ENCODE assay signal across 30 cellular contexts in the genomic region with DNA sequence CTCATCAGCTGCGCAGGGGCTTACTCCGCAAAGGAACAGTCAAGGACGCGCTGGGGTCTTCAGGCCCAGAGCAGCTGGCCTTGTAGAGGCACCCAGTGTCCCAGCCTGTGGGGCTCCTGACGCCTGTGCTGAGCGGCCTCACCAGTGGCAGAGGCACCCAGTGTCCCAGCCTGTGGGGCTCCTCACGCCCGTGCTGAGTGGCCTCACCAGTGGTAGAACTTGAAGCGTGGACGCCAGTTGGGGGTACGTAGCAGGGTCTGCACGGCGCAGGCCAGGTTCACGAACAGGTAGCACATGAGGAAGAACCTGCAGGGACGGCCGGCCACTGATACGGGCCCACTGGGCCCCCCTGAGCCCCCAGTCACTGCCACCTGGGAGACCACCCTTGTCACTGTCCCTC.
"Had no signal": no experiment of that assay in that cellular context is flagged by ENCODE, and none has a peak within 500 bp of the region (broad histone marks: within the 10 kb centered on the region; RNA-seq: fewer than 3 reads in every experiment).

No MANE protein-coding gene starts in this region.

- H3K4me1 ChIP-seq: body of pancreas, breast epithelium, Peyer's patch, SJCRH30 had no signal

- H3K27me3 ChIP-seq: body of pancreas, breast epithelium, MG63, Peyer's patch, SJCRH30 had no signal

- H3K27ac ChIP-seq: body of pancreas, breast epithelium, Peyer's patch, SJCRH30, SK-N-MC had no signal

- DNase-seq: activated CD4-positive, alpha-beta T cell treated with anti-CD3 and anti-CD28 coated beads, Interleukin-2, amount 10 ng/mL, durations not matched to agents 24 days and 14 days; activated CD4-positive, alpha-beta T cell treated with anti-CD3 and anti-CD28 coated beads, Interleukin-2, amount 50 U/mL, for 4 hours; activated CD8-positive, alpha-beta T cell treated with anti-CD3 and anti-CD28 coated beads for 36 hours; activated gamma-delta T cell; activated naive CD4-positive, alpha-beta T cell treated with Interleukin-2 at 50 U/mL for 16 hours; activated naive CD8-positive, alpha-beta T cell treated with anti-CD3 and anti-CD28 coated beads, Interleukin-2, amount 10 ng/mL, durations not matched to agents 7 days and 5 days; activated T-cell treated with anti-CD3 and anti-CD28 coated beads, Interleukin-2, amount 50 U/mL, for 1 hour; body of pancreas; Kasumi-1; KG1; MG63; MV-4-11; NCI-H1092; NCI-H1436 treated with DMSO at 0.1 percent for 48 hours; NCI-H1694 treated with DMSO at 0.1 percent for 48 hours; NCI-H2029; NCI-H510A; NCI-H526; NCI-H748 treated with DMSO at 0.1 percent for 48 hours; NK-92 treated with Interleukin-12 subunit alpha and Interleukin-12 subunit beta, amount 100 ng/mL, for 24 hours; PC-3; Peyer's patch; SHP77; SJCRH30 had no signal

- H3K36me3 ChIP-seq: SJCRH30 had no signal

- H3K9me3 ChIP-seq: body of pancreas, breast epithelium, MG63, Peyer's patch, SJCRH30 had no signal

- H3K4me3 Mint-ChIP-seq: activated CD4-positive, alpha-beta T cell treated with anti-CD3 and anti-CD28 coated beads, Interleukin-2, amount 10 ng/mL, durations not matched to agents 24 days and 14 days; activated CD8-positive, alpha-beta T cell treated with anti-CD3 and anti-CD28 coated beads for 36 hours; activated naive CD4-positive, alpha-beta T cell treated with anti-CD3 and anti-CD28 coated beads, Interleukin-2, amount 50 U/mL, for 24 hours; activated naive CD8-positive, alpha-beta T cell treated with anti-CD3 and anti-CD28 coated beads, Interleukin-2, amount 10 ng/mL, durations not matched to agents 7 days and 5 days; IgD-negative memory B cell; T-helper 2 cell treated with Interferon-gamma antibody and Interleukin-4, amounts not matched to agents 5 μg/mL and 100 μg/mL, for 36 hours had no signal

- H3K4me1 Mint-ChIP-seq: activated CD4-positive, alpha-beta T cell treated with anti-CD3 and anti-CD28 coated beads, Interleukin-2, amount 10 ng/mL, durations not matched to agents 24 days and 14 days; activated naive CD4-positive, alpha-beta T cell treated with anti-CD3 and anti-CD28 coated beads, Interleukin-2, amount 50 U/mL, for 24 hours; activated naive CD8-positive, alpha-beta T cell treated with anti-CD3 and anti-CD28 coated beads, Interleukin-2, amount 10 ng/mL, durations not matched to agents 7 days and 5 days; IgD-negative memory B cell had no signal

- H3K9me3 Mint-ChIP-seq: activated CD4-positive, alpha-beta T cell treated with anti-CD3 and anti-CD28 coated beads, Interleukin-2, amount 10 ng/mL, durations not matched to agents 24 days and 14 days; activated CD8-positive, alpha-beta T cell treated with anti-CD3 and anti-CD28 coated beads for 36 hours; activated naive CD4-positive, alpha-beta T cell treated with anti-CD3 and anti-CD28 coated beads, Interleukin-2, amount 50 U/mL, for 24 hours; activated naive CD8-positive, alpha-beta T cell treated with anti-CD3 and anti-CD28 coated beads, Interleukin-2, amount 10 ng/mL, durations not matched to agents 7 days and 5 days; activated T-helper 2 cell treated with anti-CD3 and anti-CD28 coated beads, Interferon-gamma antibody, Interleukin-2, Interleukin-4, amounts not matched to agents 10 μg/mL and 5 μg/mL and 100 μg/mL, durations not matched to agents 14 hours and 24 hours and 36 hours; IgD-negative memory B cell; T-helper 2 cell treated with Interferon-gamma antibody and Interleukin-4, amounts not matched to agents 5 μg/mL and 100 μg/mL, for 36 hours had no signal

- ATAC-seq: activated CD8-positive, alpha-beta T cell treated with anti-CD3 and anti-CD28 coated beads for 36 hours; body of pancreas had no signal

- H3K27me3 Mint-ChIP-seq: activated CD4-positive, alpha-beta T cell treated with anti-CD3 and anti-CD28 coated beads, Interleukin-2, amount 10 ng/mL, durations not matched to agents 24 days and 14 days; activated CD8-positive, alpha-beta T cell treated with anti-CD3 and anti-CD28 coated beads for 36 hours; activated naive CD4-positive, alpha-beta T cell treated with anti-CD3 and anti-CD28 coated beads, Interleukin-2, amount 50 U/mL, for 24 hours; activated naive CD8-positive, alpha-beta T cell treated with anti-CD3 and anti-CD28 coated beads, Interleukin-2, amount 10 ng/mL, durations not matched to agents 7 days and 5 days; IgD-negative memory B cell had no signal

- H3K4me3 ChIP-seq: body of pancreas, breast epithelium, MG63, Peyer's patch, SJCRH30, SK-N-MC had no signal

- H3K27ac Mint-ChIP-seq: activated CD4-positive, alpha-beta T cell treated with anti-CD3 and anti-CD28 coated beads, Interleukin-2, amount 10 ng/mL, durations not matched to agents 24 days and 14 days; activated CD8-positive, alpha-beta T cell treated with anti-CD3 and anti-CD28 coated beads for 36 hours; activated naive CD4-positive, alpha-beta T cell treated with anti-CD3 and anti-CD28 coated beads, Interleukin-2, amount 50 U/mL, for 24 hours; activated naive CD8-positive, alpha-beta T cell treated with anti-CD3 and anti-CD28 coated beads, Interleukin-2, amount 10 ng/mL, durations not matched to agents 7 days and 5 days; activated T-helper 2 cell treated with anti-CD3 and anti-CD28 coated beads, Interferon-gamma antibody, Interleukin-2, Interleukin-4, amounts not matched to agents 10 μg/mL and 5 μg/mL and 100 μg/mL, durations not matched to agents 14 hours and 24 hours and 36 hours; T-helper 2 cell treated with Interferon-gamma antibody and Interleukin-4, amounts not matched to agents 5 μg/mL and 100 μg/mL, for 36 hours had no signal
